In the genomic region with DNA sequence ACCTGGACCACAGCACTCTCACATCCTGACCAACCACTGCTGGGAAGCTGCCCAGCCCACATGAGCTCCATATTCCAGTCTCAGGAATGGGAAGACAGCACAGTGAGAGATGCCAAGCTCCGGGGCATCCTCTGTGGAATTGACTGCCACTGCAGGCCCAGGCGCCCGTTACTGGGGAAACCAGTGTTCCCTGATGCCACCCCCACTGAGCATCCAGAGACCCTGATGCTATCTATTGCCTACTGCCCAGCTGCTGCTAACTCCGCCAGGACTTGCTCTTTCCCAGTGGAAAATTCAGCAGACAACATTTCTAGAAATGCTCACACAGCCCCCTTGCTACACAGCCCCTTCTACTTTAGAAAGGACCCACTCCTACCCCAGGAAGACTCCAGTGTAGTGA, we compare ENCODE assay signal across 12 cellular contexts. TPM values are rescaled to one million over a fixed set of nuclear protein-coding genes. Genes with fewer than 3 reads are reported as not detected.
"Had no signal": no experiment of that assay in that cellular context is flagged by ENCODE, and none has a peak within 500 bp of the region (broad histone marks: within the 10 kb centered on the region; RNA-seq: fewer than 3 reads in every experiment).

No MANE protein-coding gene starts in this region.

- H3K4me3 ChIP-seq: K562, SJSA1, SK-N-MC had no signal

- H3K27ac ChIP-seq: SJSA1, SK-N-MC had no signal

- H3K4me1 ChIP-seq: SJSA1 had no signal

- H3K9me3 ChIP-seq: SJSA1 had no signal

- H3K36me3 ChIP-seq: SJSA1 had no signal

- DNase-seq: NCI-H1436, NCI-H2029, NCI-H2081 treated with DMSO at 0.1 percent for 48 hours, NCI-H2171, NCI-H510A, NCI-H524 treated with DMSO at 0.1 percent for 48 hours, SIG-M5 had no signal

RNA-seq across cellular contexts. Expression of a gene that starts 57.6 kb away (rescaled TPM):
- total RNA-seq: HT1080, SJSA1 had no signal
- polyA plus RNA-seq: IgD-negative memory B cell had no signal
